Comparison of ENCODE assay signal across 29 cellular contexts in genomic region chr7:20507157-20507556, GRCh38.
"Had no signal": no experiment of that assay in that cellular context is flagged by ENCODE, and none has a peak within 500 bp of the region (broad histone marks: within the 10 kb centered on the region; RNA-seq: fewer than 3 reads in every experiment).

No MANE protein-coding gene starts in this region.

- H3K4me3 ChIP-seq: coronary artery, gastroesophageal sphincter, heart right ventricle, lower lobe of right lung, mucosa of descending colon, neural progenitor cell, right lobe of liver, thoracic aorta, tibial nerve, upper lobe of left lung had no signal

- H3K4me2 ChIP-seq: neural progenitor cell had no signal

- H3K79me2 ChIP-seq: parathyroid adenoma had no signal

- H3K27me3 ChIP-seq: gastroesophageal sphincter, heart right ventricle, neural progenitor cell, right lobe of liver, tibial nerve, upper lobe of left lung had no signal

- H3K9me3 ChIP-seq: gastroesophageal sphincter, heart right ventricle, lower lobe of right lung, mucosa of descending colon, right lobe of liver, thoracic aorta, tibial nerve, upper lobe of left lung had no signal

- H3K4me1 ChIP-seq: gastroesophageal sphincter, lower lobe of right lung, neural progenitor cell, parathyroid adenoma, right lobe of liver, upper lobe of left lung had no signal

- FAIRE-seq: endometrium, islet of Langerhans, small intestine, urothelium cell line had no signal

- H3K27ac Mint-ChIP-seq: effector memory CD8-positive, alpha-beta T cell; memory B cell; mesothelial cell of epicardium; naive thymus-derived CD4-positive, alpha-beta T cell; nephron; neural progenitor cell; stimulated activated naive B cell treated with anti-CD40 and anti-IgM and Interleukin-4, amounts not matched to agents 10 μg/mL and 1 μg/mL and 100 μg/mL, for 72 hours; stimulated activated naive CD8-positive, alpha-beta T cell treated with anti-CD3 and anti-CD28 coated beads, Interleukin-15, Interleukin-2, amounts not matched to agents 100 ng/mL and 50 ng/mL, for 24 hours had no signal

- H3K9ac ChIP-seq: neural progenitor cell, parathyroid adenoma had no signal

- H2AFZ ChIP-seq: neural progenitor cell, parathyroid adenoma had no signal

- H3K36me3 ChIP-seq: gastroesophageal sphincter, heart right ventricle, lower lobe of right lung, neural progenitor cell, right lobe of liver, thoracic aorta, tibial nerve, upper lobe of left lung had no signal

- H3K9me3 Mint-ChIP-seq: mesothelial cell of epicardium; nephron; stimulated activated naive B cell treated with anti-CD40 and anti-IgM and Interleukin-4, amounts not matched to agents 10 μg/mL and 1 μg/mL and 100 μg/mL, for 72 hours had no signal

- H3K36me3 Mint-ChIP-seq: memory B cell; mesothelial cell of epicardium; naive thymus-derived CD4-positive, alpha-beta T cell; neural progenitor cell; stimulated activated naive B cell treated with anti-CD40 and anti-IgM and Interleukin-4, amounts not matched to agents 10 μg/mL and 1 μg/mL and 100 μg/mL, for 72 hours had no signal

- H3K4me3 Mint-ChIP-seq: effector memory CD8-positive, alpha-beta T cell; memory B cell; mesothelial cell of epicardium; naive thymus-derived CD4-positive, alpha-beta T cell; nephron; neural progenitor cell; stimulated activated naive B cell treated with anti-CD40 and anti-IgM and Interleukin-4, amounts not matched to agents 10 μg/mL and 1 μg/mL and 100 μg/mL, for 72 hours; stimulated activated naive CD8-positive, alpha-beta T cell treated with anti-CD3 and anti-CD28 coated beads, Interleukin-15, Interleukin-2, amounts not matched to agents 100 ng/mL and 50 ng/mL, for 24 hours had no signal

- DNase-seq: effector memory CD8-positive, alpha-beta T cell; foreskin fibroblast; glutamatergic neuron; heart right ventricle; hippocampal formation; left ventricle myocardium superior; lower lobe of right lung; mucosa of descending colon; naive thymus-derived CD4-positive, alpha-beta T cell; right lobe of liver; small intestine; stimulated activated CD4-positive, alpha-beta T cell treated with anti-CD3 and anti-CD28 coated beads, Interleukin-15, amount 100 ng/mL, for 24 hours; stimulated activated CD4-positive, alpha-beta T cell treated with anti-CD3 and anti-CD28 coated beads, Interleukin-2, amount 100 ng/mL, for 48 hours; stimulated activated naive B cell treated with anti-CD40 and anti-IgM and Interleukin-4, amounts not matched to agents 10 μg/mL and 1 μg/mL and 100 μg/mL, for 72 hours; upper lobe of left lung had no signal

- H3K27ac ChIP-seq: coronary artery, gastroesophageal sphincter, heart right ventricle, lower lobe of right lung, neural progenitor cell, parathyroid adenoma, right lobe of liver, thoracic aorta, tibial nerve, upper lobe of left lung had no signal

- H3K27me3 Mint-ChIP-seq: effector memory CD8-positive, alpha-beta T cell; naive thymus-derived CD4-positive, alpha-beta T cell; progenitor cell of endocrine pancreas; stimulated activated naive B cell treated with anti-CD40 and anti-IgM and Interleukin-4, amounts not matched to agents 10 μg/mL and 1 μg/mL and 100 μg/mL, for 72 hours had no signal
